2 cellular contexts compared by ENCODE assay signal in genomic region chr9:95096807-95097206, GRCh38.
TF ChIP-seq lines count a peak whose summit lies in the region.

No MANE protein-coding gene starts in this region.

TF ChIP-seq in liver, 16 proteins besides CTCF, POLR2A, EP300 and RAD21 (continued from another document):
- TF ChIP-seq, protein P1, sequence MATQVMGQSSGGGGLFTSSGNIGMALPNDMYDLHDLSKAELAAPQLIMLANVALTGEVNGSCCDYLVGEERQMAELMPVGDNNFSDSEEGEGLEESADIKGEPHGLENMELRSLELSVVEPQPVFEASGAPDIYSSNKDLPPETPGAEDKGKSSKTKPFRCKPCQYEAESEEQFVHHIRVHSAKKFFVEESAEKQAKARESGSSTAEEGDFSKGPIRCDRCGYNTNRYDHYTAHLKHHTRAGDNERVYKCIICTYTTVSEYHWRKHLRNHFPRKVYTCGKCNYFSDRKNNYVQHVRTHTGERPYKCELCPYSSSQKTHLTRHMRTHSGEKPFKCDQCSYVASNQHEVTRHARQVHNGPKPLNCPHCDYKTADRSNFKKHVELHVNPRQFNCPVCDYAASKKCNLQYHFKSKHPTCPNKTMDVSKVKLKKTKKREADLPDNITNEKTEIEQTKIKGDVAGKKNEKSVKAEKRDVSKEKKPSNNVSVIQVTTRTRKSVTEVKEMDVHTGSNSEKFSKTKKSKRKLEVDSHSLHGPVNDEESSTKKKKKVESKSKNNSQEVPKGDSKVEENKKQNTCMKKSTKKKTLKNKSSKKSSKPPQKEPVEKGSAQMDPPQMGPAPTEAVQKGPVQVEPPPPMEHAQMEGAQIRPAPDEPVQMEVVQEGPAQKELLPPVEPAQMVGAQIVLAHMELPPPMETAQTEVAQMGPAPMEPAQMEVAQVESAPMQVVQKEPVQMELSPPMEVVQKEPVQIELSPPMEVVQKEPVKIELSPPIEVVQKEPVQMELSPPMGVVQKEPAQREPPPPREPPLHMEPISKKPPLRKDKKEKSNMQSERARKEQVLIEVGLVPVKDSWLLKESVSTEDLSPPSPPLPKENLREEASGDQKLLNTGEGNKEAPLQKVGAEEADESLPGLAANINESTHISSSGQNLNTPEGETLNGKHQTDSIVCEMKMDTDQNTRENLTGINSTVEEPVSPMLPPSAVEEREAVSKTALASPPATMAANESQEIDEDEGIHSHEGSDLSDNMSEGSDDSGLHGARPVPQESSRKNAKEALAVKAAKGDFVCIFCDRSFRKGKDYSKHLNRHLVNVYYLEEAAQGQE (IDR thresholded peaks at IDR 0.05): no peak
- no peak for TF ChIP-seq SP1 (IDR thresholded peaks at IDR 0.05)
- TF ChIP-seq HNF4A (conservative IDR thresholded peaks at IDR 0.05): no peak
- no peak for TF ChIP-seq FOXA1 (IDR thresholded peaks at IDR 0.05)
- TF ChIP-seq ATF3 (IDR thresholded peaks at IDR 0.05): no peak

TF ChIP-seq in GM23338, 12 proteins besides CTCF, POLR2A, EP300 and RAD21 (continued from another document):
- TF ChIP-seq ZNF462 (CRISPR knock-in tag; IDR thresholded peaks at IDR 0.05) (no peak), EZH2 (IDR thresholded peaks at IDR 0.05; ENCODE audit: low read depth, unreplicated experiment) (no peak), ZNF331 (CRISPR knock-in tag; IDR thresholded peaks at IDR 0.05; ENCODE audit: low read depth) (no peak), NANOG (IDR thresholded peaks at IDR 0.05; ENCODE audit: borderline replicate concordance) (no peak), EZH2phosphoT487 (IDR thresholded peaks at IDR 0.05; ENCODE audit: unreplicated experiment) (no peak), ZNF114 (CRISPR knock-in tag; IDR thresholded peaks at IDR 0.05) (no peak), JUNB (IDR thresholded peaks at IDR 0.05; ENCODE audit: unreplicated experiment) (no peak), STAT1 (IDR thresholded peaks at IDR 0.05; ENCODE audit: unreplicated experiment) (no peak)
- TF ChIP-seq, protein P2, sequence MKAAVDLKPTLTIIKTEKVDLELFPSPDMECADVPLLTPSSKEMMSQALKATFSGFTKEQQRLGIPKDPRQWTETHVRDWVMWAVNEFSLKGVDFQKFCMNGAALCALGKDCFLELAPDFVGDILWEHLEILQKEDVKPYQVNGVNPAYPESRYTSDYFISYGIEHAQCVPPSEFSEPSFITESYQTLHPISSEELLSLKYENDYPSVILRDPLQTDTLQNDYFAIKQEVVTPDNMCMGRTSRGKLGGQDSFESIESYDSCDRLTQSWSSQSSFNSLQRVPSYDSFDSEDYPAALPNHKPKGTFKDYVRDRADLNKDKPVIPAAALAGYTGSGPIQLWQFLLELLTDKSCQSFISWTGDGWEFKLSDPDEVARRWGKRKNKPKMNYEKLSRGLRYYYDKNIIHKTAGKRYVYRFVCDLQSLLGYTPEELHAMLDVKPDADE (IDR thresholded peaks at IDR 0.05): no peak
TF ChIP-seq in GM23338: peak in this region for 0.
